Comparison of ENCODE assay signal across 28 cellular contexts in the genomic region with DNA sequence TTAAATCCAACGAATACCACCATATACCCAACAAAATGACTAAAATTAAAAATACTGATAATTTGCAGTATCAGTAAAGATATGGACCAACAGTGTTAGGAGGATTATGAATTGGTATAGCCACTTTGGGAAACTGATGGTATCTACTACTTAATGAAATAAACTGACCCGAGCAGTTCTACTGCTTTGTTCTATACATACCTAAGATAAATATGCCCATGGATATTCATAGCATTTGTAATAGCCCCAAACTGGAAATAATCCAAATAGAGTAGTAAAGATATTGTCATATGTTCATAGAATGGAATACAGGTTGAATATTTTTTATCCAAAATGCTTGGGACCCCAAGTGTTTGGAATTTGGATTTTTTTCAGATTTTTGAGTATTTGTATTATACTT. TPM values are rescaled to one million over a fixed set of nuclear protein-coding genes. Genes with fewer than 3 reads are reported as not detected.
"Had no signal": no experiment of that assay in that cellular context is flagged by ENCODE, and none has a peak within 500 bp of the region (broad histone marks: within the 10 kb centered on the region; RNA-seq: fewer than 3 reads in every experiment).

No MANE protein-coding gene starts in this region.

- H3K27me3 ChIP-seq: ascending aorta, cardiac muscle cell, Peyer's patch had no signal

- DNase-seq: activated CD4-positive, alpha-beta T cell treated with anti-CD3 and anti-CD28 coated beads, Interleukin-2, amount 10 ng/mL, durations not matched to agents 24 days and 14 days; activated CD4-positive, alpha-beta T cell treated with anti-CD3 and anti-CD28 coated beads, Interleukin-2, amount 50 U/mL, for 4 hours; activated CD8-positive, alpha-beta T cell treated with anti-CD3 and anti-CD28 coated beads for 36 hours; activated gamma-delta T cell; activated naive CD4-positive, alpha-beta T cell treated with Interleukin-2 at 50 U/mL for 16 hours; activated naive CD8-positive, alpha-beta T cell treated with anti-CD3 and anti-CD28 coated beads, Interleukin-2, amount 10 ng/mL, durations not matched to agents 7 days and 5 days; activated T-cell treated with anti-CD3 and anti-CD28 coated beads, Interleukin-2, amount 50 U/mL, for 1 hour; amygdala; Karpas-422; MM.1S; MV-4-11; NCI-H1092; NCI-H1436 treated with DMSO at 0.1 percent for 48 hours; NCI-H1694 treated with DMSO at 0.1 percent for 48 hours; NCI-H2029; NCI-H345; NCI-H524 treated with DMSO at 0.1 percent for 48 hours; Peyer's patch; RPMI8226; SIG-M5 had no signal

- H3K4me3 ChIP-seq: cardiac muscle cell, Peyer's patch had no signal

- H3K4me3 Mint-ChIP-seq: activated CD4-positive, alpha-beta T cell treated with anti-CD3 and anti-CD28 coated beads, Interleukin-2, amount 10 ng/mL, durations not matched to agents 24 days and 14 days; activated CD8-positive, alpha-beta T cell treated with anti-CD3 and anti-CD28 coated beads for 36 hours; activated naive CD4-positive, alpha-beta T cell treated with anti-CD3 and anti-CD28 coated beads, Interleukin-2, amount 50 U/mL, for 24 hours; activated naive CD8-positive, alpha-beta T cell treated with anti-CD3 and anti-CD28 coated beads, Interleukin-2, amount 10 ng/mL, durations not matched to agents 7 days and 5 days; T-helper 2 cell treated with Interferon-gamma antibody and Interleukin-4, amounts not matched to agents 5 μg/mL and 100 μg/mL, for 36 hours had no signal

- H3K27ac ChIP-seq: ascending aorta, cardiac muscle cell, Peyer's patch had no signal

- ATAC-seq: activated CD8-positive, alpha-beta T cell treated with anti-CD3 and anti-CD28 coated beads for 36 hours had no signal

- FAIRE-seq: TTC549 had no signal

- H3K27me3 Mint-ChIP-seq: activated CD4-positive, alpha-beta T cell treated with anti-CD3 and anti-CD28 coated beads, Interleukin-2, amount 10 ng/mL, durations not matched to agents 24 days and 14 days; activated CD8-positive, alpha-beta T cell treated with anti-CD3 and anti-CD28 coated beads for 36 hours; activated naive CD4-positive, alpha-beta T cell treated with anti-CD3 and anti-CD28 coated beads, Interleukin-2, amount 50 U/mL, for 24 hours; activated naive CD8-positive, alpha-beta T cell treated with anti-CD3 and anti-CD28 coated beads, Interleukin-2, amount 10 ng/mL, durations not matched to agents 7 days and 5 days; central memory CD8-positive, alpha-beta T cell had no signal

- H3K9me3 Mint-ChIP-seq: activated CD4-positive, alpha-beta T cell treated with anti-CD3 and anti-CD28 coated beads, Interleukin-2, amount 10 ng/mL, durations not matched to agents 24 days and 14 days; activated CD8-positive, alpha-beta T cell treated with anti-CD3 and anti-CD28 coated beads for 36 hours; activated naive CD4-positive, alpha-beta T cell treated with anti-CD3 and anti-CD28 coated beads, Interleukin-2, amount 50 U/mL, for 24 hours; activated naive CD8-positive, alpha-beta T cell treated with anti-CD3 and anti-CD28 coated beads, Interleukin-2, amount 10 ng/mL, durations not matched to agents 7 days and 5 days; activated T-helper 2 cell treated with anti-CD3 and anti-CD28 coated beads, Interferon-gamma antibody, Interleukin-2, Interleukin-4, amounts not matched to agents 10 μg/mL and 5 μg/mL and 100 μg/mL, durations not matched to agents 14 hours and 24 hours and 36 hours; central memory CD8-positive, alpha-beta T cell; T-helper 2 cell treated with Interferon-gamma antibody and Interleukin-4, amounts not matched to agents 5 μg/mL and 100 μg/mL, for 36 hours had no signal

- H3K9me3 ChIP-seq: ascending aorta, Peyer's patch had no signal

- H3K27ac Mint-ChIP-seq: activated CD4-positive, alpha-beta T cell treated with anti-CD3 and anti-CD28 coated beads, Interleukin-2, amount 10 ng/mL, durations not matched to agents 24 days and 14 days; activated CD8-positive, alpha-beta T cell treated with anti-CD3 and anti-CD28 coated beads for 36 hours; activated naive CD4-positive, alpha-beta T cell treated with anti-CD3 and anti-CD28 coated beads, Interleukin-2, amount 50 U/mL, for 24 hours; activated naive CD8-positive, alpha-beta T cell treated with anti-CD3 and anti-CD28 coated beads, Interleukin-2, amount 10 ng/mL, durations not matched to agents 7 days and 5 days; activated T-helper 2 cell treated with anti-CD3 and anti-CD28 coated beads, Interferon-gamma antibody, Interleukin-2, Interleukin-4, amounts not matched to agents 10 μg/mL and 5 μg/mL and 100 μg/mL, durations not matched to agents 14 hours and 24 hours and 36 hours; T-helper 2 cell treated with Interferon-gamma antibody and Interleukin-4, amounts not matched to agents 5 μg/mL and 100 μg/mL, for 36 hours had no signal

RNA-seq across cellular contexts. Expression of a gene that starts 38.3 kb away (rescaled TPM):
- polyA plus RNA-seq: adipose tissue had no signal
